Comparison of ENCODE assay signal across 8 cellular contexts in the genomic region with DNA sequence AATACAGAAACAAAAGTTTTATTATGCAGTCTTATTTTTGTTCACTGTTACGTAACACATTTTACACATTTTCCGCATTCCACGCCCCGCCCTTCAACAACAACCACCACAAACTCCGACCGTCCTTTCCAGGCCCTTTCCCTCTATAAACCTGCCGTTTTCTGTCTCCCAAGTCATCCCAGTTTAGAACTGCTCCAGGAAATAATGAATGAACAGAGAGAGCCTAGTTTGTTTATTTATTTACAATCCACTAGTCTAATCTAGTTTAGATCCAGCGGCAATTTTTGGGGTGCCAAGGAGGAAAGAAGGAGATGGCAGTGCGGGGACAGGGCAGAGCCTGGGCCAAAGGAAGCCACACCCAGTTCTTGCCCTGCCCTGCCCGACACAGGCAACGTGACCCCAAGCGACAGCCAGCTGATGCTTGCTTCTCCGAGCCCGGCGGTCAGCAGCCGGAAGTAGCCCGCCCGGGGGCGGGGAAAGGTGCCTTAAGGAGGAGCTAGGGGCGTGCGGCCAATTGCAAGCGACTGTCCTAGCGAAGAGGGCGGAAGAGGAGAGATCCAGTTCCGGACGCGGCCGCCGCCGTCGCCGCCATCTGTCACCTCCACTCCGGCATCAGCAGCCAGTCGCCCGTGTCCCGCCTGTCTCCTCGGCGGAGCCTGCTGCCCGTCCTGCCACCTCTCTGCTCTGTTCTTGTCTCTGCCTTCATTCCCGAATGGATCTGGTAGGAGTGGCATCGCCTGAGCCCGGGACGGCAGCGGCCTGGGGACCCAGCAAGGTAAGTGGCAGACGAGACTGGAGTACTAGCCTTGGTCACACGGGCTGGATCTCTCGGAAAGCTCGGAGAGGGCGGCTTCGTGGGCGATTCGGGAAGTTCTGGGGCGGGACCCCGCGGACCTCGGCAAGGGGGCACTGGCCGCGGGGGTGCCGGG. TPM values are rescaled to one million over a fixed set of nuclear protein-coding genes. Genes with fewer than 3 reads are reported as not detected.
DNase-seq lines count a peak whose midpoint lies in the region; ATAC-seq lines count a peak whose summit lies in the region.

A gene with protein sequence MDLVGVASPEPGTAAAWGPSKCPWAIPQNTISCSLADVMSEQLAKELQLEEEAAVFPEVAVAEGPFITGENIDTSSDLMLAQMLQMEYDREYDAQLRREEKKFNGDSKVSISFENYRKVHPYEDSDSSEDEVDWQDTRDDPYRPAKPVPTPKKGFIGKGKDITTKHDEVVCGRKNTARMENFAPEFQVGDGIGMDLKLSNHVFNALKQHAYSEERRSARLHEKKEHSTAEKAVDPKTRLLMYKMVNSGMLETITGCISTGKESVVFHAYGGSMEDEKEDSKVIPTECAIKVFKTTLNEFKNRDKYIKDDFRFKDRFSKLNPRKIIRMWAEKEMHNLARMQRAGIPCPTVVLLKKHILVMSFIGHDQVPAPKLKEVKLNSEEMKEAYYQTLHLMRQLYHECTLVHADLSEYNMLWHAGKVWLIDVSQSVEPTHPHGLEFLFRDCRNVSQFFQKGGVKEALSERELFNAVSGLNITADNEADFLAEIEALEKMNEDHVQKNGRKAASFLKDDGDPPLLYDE (plus strand): TSS at position 560 of the 929 bp plus-strand sequence. CDS start 153 bp downstream, at position 713.

- H3K36me3 Mint-ChIP-seq in effector memory CD8-positive, alpha-beta T cell (ENCODE audit: insufficient read depth), result peaks cover 39% of the 10 kb centered on the region
- H3K36me3 Mint-ChIP-seq in memory B cell, result peaks cover 2% of the 10 kb centered on the region

- peaks cover 26 to 40% of the 10 kb centered on the region in 2 donors for H3K4me1 Mint-ChIP-seq in effector memory CD8-positive, alpha-beta T cell (ENCODE audit: low read depth in 2 of 2)
- peaks cover 36% of the 10 kb centered on the region for H3K4me1 Mint-ChIP-seq in memory B cell

- peak; percentile 94 for ATAC-seq in GM21360 (IDR thresholded peaks at IDR 0.05; ENCODE audit: unreplicated experiment)
- ATAC-seq in effector memory CD8-positive, alpha-beta T cell (replicated peaks), result peak; percentile 94
- peak; percentile 93 for ATAC-seq in memory B cell (ENCODE audit: low read depth)

- DNase-seq in COLO668 (lab: John Stamatoyannopoulos, UW; ENCODE audit: unreplicated experiment) (peak; percentile 99), HT1080 (ENCODE audit: low read depth) (peak; percentile 96), NOMO-1 treated with DMSO at 0.1 percent for 48 hours (lab: John Stamatoyannopoulos, UW; ENCODE audit: unreplicated experiment) (peak; percentile 98), memory B cell (ENCODE audit: low spot score in 2 of 2) (peak; percentile 78 to 84)
- DNase-seq in activated CD8-positive, alpha-beta memory T cell treated with anti-CD3 and anti-CD28 coated beads for 4 hours (ENCODE audit: low read depth in 2 of 2), result peak; percentile 74 to 78
- peak; percentile 85 to 88 (median 87) for DNase-seq in effector memory CD8-positive, alpha-beta T cell
- peak; percentile 86 for DNase-seq in stimulated activated CD8-positive, alpha-beta memory T cell treated with anti-CD3 and anti-CD28 coated beads, Interleukin-12 subunit alpha, Interleukin-12 subunit beta, amount 100 ng/mL, for 24 hours (ENCODE audit: extremely low read depth)

- H3K4me3 Mint-ChIP-seq in effector memory CD8-positive, alpha-beta T cell, result peak within 1 kb of the TSS; percentile 97 to 98
- H3K4me3 Mint-ChIP-seq in memory B cell, result peak within 1 kb of the TSS; percentile 98

- peak within 1 kb of the TSS; percentile 93 to 98 for H3K27ac Mint-ChIP-seq in effector memory CD8-positive, alpha-beta T cell
- H3K27ac Mint-ChIP-seq in memory B cell, result peak within 1 kb of the TSS; percentile 95

- no peaks in the 10 kb centered on the region for H3K27me3 Mint-ChIP-seq in effector memory CD8-positive, alpha-beta T cell
- no peaks in the 10 kb centered on the region for H3K27me3 Mint-ChIP-seq in memory B cell

- no peaks in the 10 kb centered on the region for H3K9me3 Mint-ChIP-seq in effector memory CD8-positive, alpha-beta T cell
- H3K9me3 Mint-ChIP-seq in memory B cell, result peaks cover 1% of the 10 kb centered on the region

RNA-seq across cellular contexts. Expression of the gene that starts here (rescaled TPM):
- total RNA-seq in HT1080 (2014; rRNA removed; shearing (Covaris generic)), result 20.7 and 25.5 TPM in 2 replicates
- 39.6 and 60.0 TPM in 2 replicates for polyA plus RNA-seq in HT1080 (2015; cell fraction: cytosol; rRNA removed)
- polyA plus RNA-seq in HT1080 (2015; cell fraction: nucleus; rRNA removed), result 109 and 122 TPM in 2 replicates

Comparison
In these comparisons a context has a peak if more than half of its experiments do, and no peak if none do; other contexts are left out.
1. Peak in every context shown above with its lines: DNase-seq and ATAC-seq.